ENCODE assay signal across 16 cellular contexts in genomic region chr1:151739590-151740355, GRCh38. TPM values are rescaled to one million over a fixed set of nuclear protein-coding genes. Genes with fewer than 3 reads are reported as not detected.
DNase-seq lines count a peak whose midpoint lies in the region; ATAC-seq and TF ChIP-seq lines count a peak whose summit lies in the region.
"Had no signal": no experiment of that assay in that cellular context is flagged by ENCODE, and none has a peak within 500 bp of the region (broad histone marks: within the 10 kb centered on the region; RNA-seq: fewer than 3 reads in every experiment).

No MANE protein-coding gene starts in this region.

- CTCF ChIA-PET in Calu3 (lab: Charles Lee) = interaction anchor here (0.7 kb wide), 1 partner anchor 153 kb away, joined by 4 read pairs; no protein-coding TSS in a partner anchor

- H3K27ac ChIP-seq in endodermal cell (ENCODE audit: low read depth, low read length) = no peak overlapping the region
- H3K27ac ChIP-seq: colonic mucosa had no signal

- H3K36me3 ChIP-seq in endodermal cell (ENCODE audit: control insufficient read depth, insufficient read depth, low read length) (no peaks in the 10 kb centered on the region), mucosa of descending colon (ENCODE audit: low read depth) (no peaks in the 10 kb centered on the region)
- H3K36me3 ChIP-seq: colonic mucosa had no signal

- H3K4me1 Mint-ChIP-seq in Calu3 (ENCODE audit: low read depth, unreplicated experiment) (peaks cover 17% of the 10 kb centered on the region), endodermal cell (no peaks in the 10 kb centered on the region)
- H3K4me1 Mint-ChIP-seq: activated T-helper 17 cell treated with anti-CD3 and anti-CD28 coated beads, Interleukin-2, amount 50 U/mL, for 72 hours had no signal

- no TSS peak for BruUV-seq in Calu3 (replicated peaks; lab: Mats Ljungman, UMichigan)

- H3K27me3 Mint-ChIP-seq in Calu3 (ENCODE audit: unreplicated experiment) (no peaks in the 10 kb centered on the region), endodermal cell (ENCODE audit: insufficient read depth) (peaks cover 17% of the 10 kb centered on the region)
- H3K27me3 Mint-ChIP-seq: activated T-helper 17 cell treated with anti-CD3 and anti-CD28 coated beads, Interleukin-2, amount 50 U/mL, for 72 hours had no signal

- intact Hi-C loops in Calu3 (cut with micrococcal nuclease; ENCODE audit: unreplicated experiment) = loop anchor here (2.0 to 5.0 kb wide), 3 partner anchors 97 to 297 kb away; partner anchors contain the start of gene TUFT1
- intact Hi-C loops in mucosa of descending colon (cut with DNase I, micrococcal nuclease) = loop anchor here (5.0 to 10.0 kb wide), 3 partner anchors 47 to 205 kb away; no protein-coding TSS in a partner anchor

- no peaks in the 10 kb centered on the region for H3K4me1 ChIP-seq in endodermal cell (ENCODE audit: control insufficient read depth, insufficient read depth, low read length)
- H3K4me1 ChIP-seq in mucosa of descending colon (ENCODE audit: low read depth) = no peaks in the 10 kb centered on the region
- H3K4me1 ChIP-seq: colonic mucosa had no signal

- DNase-seq in Calu3 (peak; percentile 75), LoVo (ENCODE audit: low spot score) (peak; percentile 29), endodermal cell (peak; percentile 51), mucosa of descending colon (peak in 1 of 3 donors; percentile 63), NCI-H1105 (lab: John Stamatoyannopoulos, UW) (no peak), DMS 273 (lab: John Stamatoyannopoulos, UW; ENCODE audit: unreplicated experiment) (no peak)
- no peak for DNase-seq in activated naive CD4-positive, alpha-beta T cell treated with anti-CD3 and anti-CD28 coated beads, Interleukin-2, amount 50 U/mL, for 16 hours
- DNase-seq: activated CD4-positive, alpha-beta T cell treated with anti-CD3 and anti-CD28 coated beads, Interleukin-2, amount 50 U/mL, for 1 hour; amygdala; colonic mucosa; DMS79; NCI-H446 treated with DMSO at 0.1 percent for 48 hours had no signal

- H3K4me3 Mint-ChIP-seq in Calu3 (ENCODE audit: low read depth, unreplicated experiment) (no peak overlapping the region), endodermal cell (no peak overlapping the region)
- H3K4me3 Mint-ChIP-seq: activated T-helper 17 cell treated with anti-CD3 and anti-CD28 coated beads, Interleukin-2, amount 50 U/mL, for 72 hours had no signal

- H3K27ac Mint-ChIP-seq in Calu3 (ENCODE audit: unreplicated experiment) (no peak overlapping the region), endodermal cell (no peak overlapping the region)
- H3K27ac Mint-ChIP-seq: activated T-helper 17 cell treated with anti-CD3 and anti-CD28 coated beads, Interleukin-2, amount 50 U/mL, for 72 hours had no signal

- ATAC-seq in mucosa of descending colon = peak; percentile 78
- ATAC-seq in GM21576 (IDR thresholded peaks at IDR 0.05; ENCODE audit: unreplicated experiment) = no peak
- ATAC-seq: activated T-helper 17 cell treated with anti-CD3 and anti-CD28 coated beads, Interleukin-2, amount 50 U/mL, for 72 hours had no signal

- no peaks in the 10 kb centered on the region for H3K36me3 Mint-ChIP-seq in Calu3 (ENCODE audit: insufficient read depth, unreplicated experiment)
- H3K36me3 Mint-ChIP-seq in endodermal cell (ENCODE audit: low read depth) = no peaks in the 10 kb centered on the region

- H3K9ac ChIP-seq in endodermal cell (ENCODE audit: extremely low read depth, low read length, poor library complexity, severe bottlenecking) = no peak overlapping the region

- H3K9me3 Mint-ChIP-seq in Calu3 (ENCODE audit: low read depth, unreplicated experiment) (peaks cover 6% of the 10 kb centered on the region), endodermal cell (peaks cover 20% of the 10 kb centered on the region)
- H3K9me3 Mint-ChIP-seq: activated T-helper 17 cell treated with anti-CD3 and anti-CD28 coated beads, Interleukin-2, amount 50 U/mL, for 72 hours had no signal

- H3K9me3 ChIP-seq in endodermal cell (ENCODE audit: control insufficient read depth, low read length) (peaks cover 18% of the 10 kb centered on the region), mucosa of descending colon (peaks cover 13% of the 10 kb centered on the region)
- H3K9me3 ChIP-seq: colonic mucosa had no signal

- H3K4me3 ChIP-seq in endodermal cell (ENCODE audit: low read length) = no peak overlapping the region
- H3K4me3 ChIP-seq in mucosa of descending colon = no peak overlapping the region
- H3K4me3 ChIP-seq: colonic mucosa had no signal

- H3K27me3 ChIP-seq in endodermal cell (ENCODE audit: control insufficient read depth, insufficient read depth, low read length, poor library complexity, severe bottlenecking) = peaks cover 20% of the 10 kb centered on the region
- H3K27me3 ChIP-seq: colonic mucosa had no signal

- TF ChIP-seq CTCF in Calu3 (IDR thresholded peaks at IDR 0.05; ENCODE audit: unreplicated experiment) (no peak), endodermal cell (conservative IDR thresholded peaks at IDR 0.05) (no peak), mucosa of descending colon (IDR thresholded peaks at IDR 0.05) (no peak)

- 85% methylated on average over 3 of the region's 3 CpGs; no CpG with 5 or more reads in 1 of the 2 experiments for WGBS in endodermal cell (ENCODE audit: insufficient coverage in 1 of 2, insufficient read length in 1 of 2), 2 experiments

RNA-seq across cellular contexts. Expression of gene RIIAD1, which starts 18.5 kb away (rescaled TPM):
- total RNA-seq in Calu3 (2022) (not detected in 2 replicates), endodermal cell (not detected), mucosa of descending colon (not detected)
- 0.89 TPM for polyA plus RNA-seq in endodermal cell (2013, experiment 1 of 2)
- 0.87 TPM for polyA plus RNA-seq in endodermal cell (2013, experiment 2 of 2)
- total RNA-seq: activated T-helper 17 cell treated with anti-CD3 and anti-CD28 coated beads, Interleukin-2, amount 50 U/mL, for 72 hours; osteoblast; T-helper 1 cell treated with Interleukin-12 subunit alpha and Interleukin-12 subunit beta and Interleukin-4 antibody, amounts not matched to agents 30 ng/mL and 1 ng/mL, for 36 hours had no signal

RNA-seq across cellular contexts. Expression of gene CELF3, which starts 23.2 kb away (rescaled TPM):
- total RNA-seq in Calu3 (2022) = not detected in 2 replicates
- under 1 TPM; 0.24 to 0.40 TPM for total RNA-seq in endodermal cell
- 40.3 TPM for polyA plus RNA-seq in endodermal cell (2013, experiment 1 of 2)
- polyA plus RNA-seq in endodermal cell (2013, experiment 2 of 2) = 27.6 TPM
- total RNA-seq in mucosa of descending colon = 1 to 10 TPM; 2.3 to 4.3 (median 2.8) TPM
- total RNA-seq: activated T-helper 17 cell treated with anti-CD3 and anti-CD28 coated beads, Interleukin-2, amount 50 U/mL, for 72 hours; osteoblast; T-helper 1 cell treated with Interleukin-12 subunit alpha and Interleukin-12 subunit beta and Interleukin-4 antibody, amounts not matched to agents 30 ng/mL and 1 ng/mL, for 36 hours had no signal

RNA-seq across cellular contexts. Expression of gene MRPL9, which starts 23.5 kb away (rescaled TPM):
- 106 and 118 TPM in 2 replicates for total RNA-seq in Calu3 (2022)
- total RNA-seq in endodermal cell = 10 to 100 TPM; 86.3 to 98.0 TPM
- 92.0 TPM for polyA plus RNA-seq in endodermal cell (2013, experiment 1 of 2)
- 101 TPM for polyA plus RNA-seq in endodermal cell (2013, experiment 2 of 2)
- total RNA-seq in mucosa of descending colon = 10 to 100 TPM; 46.5 to 51.2 (median 50.9) TPM

RNA-seq across cellular contexts. Expression of gene TDRKH, which starts 50.5 kb away (rescaled TPM):
- total RNA-seq in Calu3 (2022) (20.2 and 25.7 TPM in 2 replicates), endodermal cell (10 to 100 TPM; 14.9 to 15.0 TPM), mucosa of descending colon (10 to 100 TPM in 1 of 3 donors, 1 to 10 TPM in 2; 5.8 to 11.4 (median 7.4) TPM)
- 28.5 TPM for polyA plus RNA-seq in endodermal cell (2013, experiment 1 of 2)
- polyA plus RNA-seq in endodermal cell (2013, experiment 2 of 2) = 25.6 TPM

Comparison
In these comparisons a context has a peak if more than half of its experiments do, and no peak if none do; other contexts are left out.
1. DNase-seq: peak in Calu3 (single experiment), LoVo (single experiment) and endodermal cell (single experiment); none in activated naive CD4-positive, alpha-beta T cell treated with anti-CD3 and anti-CD28 coated beads, Interleukin-2, amount 50 U/mL, for 16 hours (single experiment), NCI-H1105 (single experiment) and DMS 273 (single experiment).